ENCODE assay signal across 8 cellular contexts in the genomic region with DNA sequence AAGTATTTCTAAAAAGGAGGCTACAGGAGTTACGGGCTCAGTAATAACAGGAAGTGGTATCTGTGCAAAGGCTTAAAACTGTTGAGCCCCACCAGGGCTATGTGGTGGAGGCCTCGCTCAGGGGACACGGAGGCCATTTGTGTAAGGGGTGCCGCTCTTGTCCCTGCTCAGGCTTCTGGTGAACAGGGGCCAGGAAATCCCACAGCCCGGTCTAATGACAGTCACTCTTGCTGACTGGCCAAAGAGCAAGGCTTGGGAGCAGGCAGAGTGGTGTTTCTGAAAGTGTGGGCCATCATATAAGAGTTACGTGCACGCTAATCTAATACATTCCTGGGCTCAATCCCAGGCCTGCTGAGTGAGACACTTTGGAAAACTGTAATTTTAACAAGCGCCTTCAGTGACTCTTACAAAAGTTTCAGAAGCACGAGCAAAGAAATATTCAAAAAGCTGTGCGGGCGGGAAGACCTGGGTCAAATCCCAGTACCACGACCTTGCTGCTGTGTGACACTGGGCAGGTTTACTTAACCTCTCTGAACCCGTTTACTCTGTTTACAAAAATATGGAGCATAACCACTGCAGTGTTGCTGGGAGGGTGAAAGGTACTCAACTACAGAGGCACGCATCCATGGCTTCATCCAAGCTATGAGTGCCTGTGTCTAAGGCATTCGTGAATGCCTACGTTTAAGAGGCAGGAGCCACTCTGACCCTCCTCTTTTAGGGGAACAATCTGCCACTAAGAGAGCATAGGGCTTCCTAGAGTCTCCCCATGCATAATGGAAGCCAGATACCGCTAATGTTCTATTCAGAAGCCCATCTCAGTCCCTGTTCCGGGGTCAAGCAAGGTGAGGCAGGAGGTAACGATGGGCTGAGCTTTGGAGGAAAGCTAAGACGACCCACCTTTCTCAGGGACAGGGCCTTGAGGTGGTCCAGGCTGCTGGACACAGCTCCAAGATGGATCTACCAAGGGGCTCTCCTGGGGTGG. TPM values are rescaled to one million over a fixed set of nuclear protein-coding genes. Genes with fewer than 3 reads are reported as not detected.
DNase-seq lines count a peak whose midpoint lies in the region; ATAC-seq and TF ChIP-seq lines count a peak whose summit lies in the region.

No MANE protein-coding gene starts in this region.

- no TSS peak for BruUV-seq in OCI-LY7 (replicated peaks; lab: Mats Ljungman, UMichigan)

- H2AFZ ChIP-seq in OCI-LY7 (ENCODE audit: low read length) = peak overlapping the region; percentile 58; the same call in 1 of the 2 replicates

- POLR2A ChIA-PET in OCI-LY7 (lab: Charles Lee) = interaction anchor here (0.6 kb wide), 1 partner anchor 17 kb away, joined by 4 read pairs; no protein-coding TSS in a partner anchor

- H3K4me3 ChIP-seq in CD4-positive, CD25-positive, alpha-beta regulatory T cell (ENCODE audit: low read depth, low read length) = peak overlapping the region; percentile 82
- H3K4me3 ChIP-seq in OCI-LY7 (ENCODE audit: low read depth, low read length, poor library complexity, severe bottlenecking) (no peak overlapping the region), prostate gland (peak overlapping the region in 1 of 2 donors; percentile 56)

- H3K27me3 Mint-ChIP-seq in CD4-positive, CD25-positive, alpha-beta regulatory T cell = peaks cover 28% of the 10 kb centered on the region
- H3K27me3 Mint-ChIP-seq in effector memory CD8-positive, alpha-beta T cell = no peaks in the 10 kb centered on the region

- H3K4me1 ChIP-seq in CD4-positive, CD25-positive, alpha-beta regulatory T cell (ENCODE audit: control insufficient read depth, insufficient read depth, low read length, poor library complexity, severe bottlenecking) = peaks cover 46% of the 10 kb centered on the region
- H3K4me1 ChIP-seq in OCI-LY7 (ENCODE audit: insufficient read depth, low read length, poor library complexity, severe bottlenecking) = peaks cover 11% of the 10 kb centered on the region
- H3K4me1 ChIP-seq in prostate gland (replicated peaks) = peaks cover 5% of the 10 kb centered on the region

- peak overlapping the region; percentile 79 for H3K27ac ChIP-seq in CD4-positive, CD25-positive, alpha-beta regulatory T cell (ENCODE audit: insufficient read depth, low read length, poor library complexity, severe bottlenecking)
- H3K27ac ChIP-seq in OCI-LY7 (ENCODE audit: low read depth, low read length, poor library complexity, severe bottlenecking) (no peak overlapping the region), prostate gland (peak overlapping the region; percentile 46 to 72)

- peak overlapping the region; percentile 97 to 100 (median 99) for H3K27ac Mint-ChIP-seq in CD4-positive, CD25-positive, alpha-beta regulatory T cell
- peak overlapping the region; percentile 91 to 96 for H3K27ac Mint-ChIP-seq in effector memory CD8-positive, alpha-beta T cell

- peak in 2 of 3 donors; percentile 55 to 87 for DNase-seq in CD4-positive, CD25-positive, alpha-beta regulatory T cell
- DNase-seq in OCI-LY7 (ENCODE audit: low spot score) = peak; percentile 47
- no peak for DNase-seq in effector memory CD8-positive, alpha-beta T cell
- no peak for DNase-seq in prostate gland (ENCODE audit: low spot score)
- DNase-seq in inferior parietal cortex (ENCODE audit: extremely low spot score) = no peak

- intact Hi-C loops in OCI-LY7 (cut with micrococcal nuclease; ENCODE audit: unreplicated experiment) (no loop called here), prostate gland (cut with DNase I) (loop anchor here (5.0 to 10.0 kb wide), 3 partner anchors 64 to 224 kb away; no protein-coding TSS in a partner anchor)

- H3K4me3 Mint-ChIP-seq in CD4-positive, CD25-positive, alpha-beta regulatory T cell = peak overlapping the region; percentile 92 to 97 (median 94)
- H3K4me3 Mint-ChIP-seq in effector memory CD8-positive, alpha-beta T cell = peak overlapping the region; percentile 86 to 95

- no peaks in the 10 kb centered on the region for H3K27me3 ChIP-seq in CD4-positive, CD25-positive, alpha-beta regulatory T cell (ENCODE audit: control insufficient read depth, insufficient read depth, low read length)
- no peaks in the 10 kb centered on the region for H3K27me3 ChIP-seq in prostate gland (replicated peaks; ENCODE audit: insufficient read depth)

- no peaks in the 10 kb centered on the region for H3K9me3 ChIP-seq in CD4-positive, CD25-positive, alpha-beta regulatory T cell (ENCODE audit: control insufficient read depth in 2 of 2, low read length in 2 of 2)
- H3K9me3 ChIP-seq in OCI-LY7 (ENCODE audit: low read length) = no peaks in the 10 kb centered on the region
- no peaks in the 10 kb centered on the region for H3K9me3 ChIP-seq in prostate gland

- peaks cover 0 to 4% (median 0%) of the 10 kb centered on the region in 7 donors for H3K9me3 Mint-ChIP-seq in CD4-positive, CD25-positive, alpha-beta regulatory T cell
- no peaks in the 10 kb centered on the region for H3K9me3 Mint-ChIP-seq in effector memory CD8-positive, alpha-beta T cell

- 80% methylated on average over 20 of the region's 20 CpGs for WGBS in prostate gland

- no peaks in the 10 kb centered on the region for H3K36me3 ChIP-seq in CD4-positive, CD25-positive, alpha-beta regulatory T cell (ENCODE audit: control insufficient read depth, insufficient read depth, low read length)
- H3K36me3 ChIP-seq in OCI-LY7 (ENCODE audit: insufficient read depth, low read length) = no peaks in the 10 kb centered on the region
- no peaks in the 10 kb centered on the region for H3K36me3 ChIP-seq in prostate gland

- TF ChIP-seq CTCF in OCI-LY7 (conservative IDR thresholded peaks at IDR 0.05; ENCODE audit: low read length) (no peak), prostate gland (IDR thresholded peaks at IDR 0.05) (no peak)

- peak overlapping the region; percentile 31; the same call in 1 of the 2 replicates for H3K4me2 ChIP-seq in OCI-LY7 (ENCODE audit: low read length)

- no peaks in the 10 kb centered on the region for H3K9me2 ChIP-seq in OCI-LY7 (ENCODE audit: insufficient read depth, low read length)

- no peak for TF ChIP-seq POLR2A in prostate gland (IDR thresholded peaks at IDR 0.05)

- H3K79me2 ChIP-seq in OCI-LY7 (ENCODE audit: insufficient read depth, low read depth, low read length) = no peaks in the 10 kb centered on the region

- peaks cover 6 to 63% (median 34%) of the 10 kb centered on the region in 4 donors for H3K4me1 Mint-ChIP-seq in CD4-positive, CD25-positive, alpha-beta regulatory T cell
- peaks cover 40 to 44% of the 10 kb centered on the region in 2 donors for H3K4me1 Mint-ChIP-seq in effector memory CD8-positive, alpha-beta T cell (ENCODE audit: low read depth in 2 of 2)

- CTCF ChIA-PET in OCI-LY7 (lab: Charles Lee; ENCODE audit: unreplicated experiment) = no interaction called here

- peak; percentile 60 to 61 for ATAC-seq in CD4-positive, CD25-positive, alpha-beta regulatory T cell (ENCODE audit: low read depth in 2 of 2)
- peak; percentile 54 for ATAC-seq in effector memory CD8-positive, alpha-beta T cell (replicated peaks)
- ATAC-seq in HG03354 (IDR thresholded peaks at IDR 0.05; ENCODE audit: poor library complexity, severe bottlenecking, unreplicated experiment) = no peak
- ATAC-seq in HG02970 (IDR thresholded peaks at IDR 0.05; ENCODE audit: low FRiP score, unreplicated experiment) = no peak
- no peak for ATAC-seq in HG03520 (IDR thresholded peaks at IDR 0.05; ENCODE audit: unreplicated experiment)

- H4K20me1 ChIP-seq in OCI-LY7 (ENCODE audit: insufficient read depth, low read length) = no peaks in the 10 kb centered on the region

- peaks cover 11% of the 10 kb centered on the region for H3K36me3 Mint-ChIP-seq in CD4-positive, CD25-positive, alpha-beta regulatory T cell
- H3K36me3 Mint-ChIP-seq in effector memory CD8-positive, alpha-beta T cell (ENCODE audit: insufficient read depth) = peaks cover 12% of the 10 kb centered on the region

RNA-seq across cellular contexts. Expression of a gene that starts 2.0 kb away (rescaled TPM):
- 16.1 TPM for total RNA-seq in CD4-positive, CD25-positive, alpha-beta regulatory T cell
- polyA plus RNA-seq in CD4-positive, CD25-positive, alpha-beta regulatory T cell = 1 to 10 TPM; 2.8 to 5.6 (median 4.6) TPM
- total RNA-seq in OCI-LY7 (2014; rRNA removed; shearing (Covaris generic)) = 0.08 TPM in 1 of 2 replicates, not detected in the other
- total RNA-seq in OCI-LY7 (2022) (0.06 TPM in 1 of 2 replicates, not detected in the other), prostate gland (10 to 100 TPM in 1 of 2 donors, 1 to 10 TPM in 1; 5.6 to 14.3 TPM)

Comparison
In these comparisons a context has a peak if more than half of its experiments do, and no peak if none do; other contexts are left out.
1. ATAC-seq: peak in CD4-positive, CD25-positive, alpha-beta regulatory T cell (2 of 2) and effector memory CD8-positive, alpha-beta T cell (single experiment); none in HG03354 (single experiment), HG02970 (single experiment) and HG03520 (single experiment).
2. DNase-seq: peak in CD4-positive, CD25-positive, alpha-beta regulatory T cell (2 of 3) and OCI-LY7 (single experiment); none in effector memory CD8-positive, alpha-beta T cell (0 of 3), prostate gland (single experiment) and inferior parietal cortex (single experiment).
3. RNA of a gene that starts 2.0 kb away (total RNA-seq): 16.1 TPM in CD4-positive, CD25-positive, alpha-beta regulatory T cell (single experiment) and 5.6 to 14.3 TPM in prostate gland; 0.06 to 0.08 TPM in OCI-LY7; every median in the first group is over 4 times any median in the second.